ENCODE assay signal across 10 cellular contexts in the genomic region with DNA sequence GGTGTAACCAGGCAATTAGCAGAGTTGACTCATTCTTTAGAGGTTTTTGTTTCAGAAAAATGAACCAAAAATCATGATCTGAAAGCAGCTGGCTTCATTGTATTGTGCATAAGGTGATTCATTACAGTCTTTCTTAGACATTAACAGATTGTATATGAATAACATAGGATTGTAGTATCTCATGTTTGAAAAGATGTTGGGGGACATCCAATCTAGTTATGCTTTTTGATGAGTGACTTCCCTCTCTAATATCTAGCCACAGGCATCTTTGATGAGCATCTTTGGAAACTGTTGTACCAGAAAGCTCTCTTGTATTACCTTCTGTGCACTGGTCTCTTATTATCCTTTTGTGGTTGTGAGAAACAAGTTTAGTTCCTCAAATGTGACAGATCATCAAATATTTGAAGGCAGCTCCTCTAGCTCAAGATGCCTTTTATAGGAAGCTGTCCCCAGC. TPM values are rescaled to one million over a fixed set of nuclear protein-coding genes. Genes with fewer than 3 reads are reported as not detected.
DNase-seq lines count a peak whose midpoint lies in the region; ATAC-seq and TF ChIP-seq lines count a peak whose summit lies in the region.
"Had no signal": no experiment of that assay in that cellular context is flagged by ENCODE, and none has a peak within 500 bp of the region (broad histone marks: within the 10 kb centered on the region; RNA-seq: fewer than 3 reads in every experiment).

No MANE protein-coding gene starts in this region.

- no peak overlapping the region for H3K4me3 ChIP-seq in mesenchymal stem cell (ENCODE audit: insufficient read depth in 1 of 2, low read depth in 1 of 2, low read length in 2 of 2)

- no peak overlapping the region for H4K91ac ChIP-seq in mesenchymal stem cell (ENCODE audit: low read length)

- no peak for DNase-seq in activated naive CD4-positive, alpha-beta T cell treated with anti-CD3 and anti-CD28 coated beads, Interleukin-2, amount 50 U/mL, for 72 hours (ENCODE audit: low spot score in 2 of 2)
- no peak for DNase-seq in activated naive CD4-positive, alpha-beta T cell treated with anti-CD3 and anti-CD28 coated beads, Interleukin-2, amount 50 U/mL, for 16 hours
- DNase-seq in SKM-1 (lab: John Stamatoyannopoulos, UW; ENCODE audit: unreplicated experiment): peak; percentile 18
- no peak for DNase-seq in mesothelial cell of epicardium (ENCODE audit: low spot score in 2 of 2, unreplicated experiment in 2 of 2)
- no peak for DNase-seq in mesenchymal stem cell
- DNase-seq in T-helper 9 cell: no peak
- DNase-seq: NCI-H1417, T1000 had no signal

- H2BK12ac ChIP-seq in mesenchymal stem cell (ENCODE audit: low read length in 2 of 2): no peak overlapping the region

- no peak overlapping the region for H2AK5ac ChIP-seq in mesenchymal stem cell (ENCODE audit: low read length, severe bottlenecking)

- H2BK120ac ChIP-seq in mesenchymal stem cell (ENCODE audit: low read depth, low read length): no peak overlapping the region

- H2BK5ac ChIP-seq in mesenchymal stem cell (ENCODE audit: low read depth, low read length, poor library complexity, severe bottlenecking): no peak overlapping the region

- H3K4ac ChIP-seq in mesenchymal stem cell (ENCODE audit: low read depth in 1 of 2, low read length in 2 of 2): no peak overlapping the region

- no peak overlapping the region for H3K9ac ChIP-seq in mesenchymal stem cell (ENCODE audit: low read length)

- H3K4me1 Mint-ChIP-seq in mesothelial cell of epicardium: no peaks in the 10 kb centered on the region

- no peak overlapping the region for H3K23ac ChIP-seq in mesenchymal stem cell (ENCODE audit: low read length in 2 of 2)

- H3K18ac ChIP-seq in mesenchymal stem cell (ENCODE audit: low read depth in 1 of 2, low read length in 2 of 2): no peak overlapping the region

- H3K27me3 ChIP-seq in mesenchymal stem cell (ENCODE audit: control insufficient read depth in 1 of 2, insufficient read depth in 1 of 2, low read length in 2 of 2): peaks cover 0 to 14% of the 10 kb centered on the region in 2 experiments

- H3K9me3 ChIP-seq in mesenchymal stem cell (ENCODE audit: control insufficient read depth, low read length): no peaks in the 10 kb centered on the region

- H3K27me3 Mint-ChIP-seq in mesothelial cell of epicardium (ENCODE audit: low read depth): no peaks in the 10 kb centered on the region

- no peak overlapping the region for H3K4me2 ChIP-seq in mesenchymal stem cell (ENCODE audit: low read length, poor library complexity, severe bottlenecking)

- H3K79me1 ChIP-seq in mesenchymal stem cell (replicated peaks; ENCODE audit: low read length, poor library complexity, severe bottlenecking): no peaks in the 10 kb centered on the region

- peak overlapping the region in 1 of 2 donors; percentile 5 for H3K27ac Mint-ChIP-seq in activated naive CD4-positive, alpha-beta T cell treated with anti-CD3 and anti-CD28 coated beads, Interleukin-2, amount 50 U/mL, for 72 hours
- H3K27ac Mint-ChIP-seq in mesothelial cell of epicardium: no peak overlapping the region

- H3K27ac ChIP-seq in mesenchymal stem cell (ENCODE audit: low read length, poor library complexity, severe bottlenecking): no peak overlapping the region

- no peak overlapping the region for H3K4me3 Mint-ChIP-seq in mesothelial cell of epicardium

- H2AFZ ChIP-seq in mesenchymal stem cell (ENCODE audit: low read depth, low read length): no peak overlapping the region

- no peak overlapping the region for H3K14ac ChIP-seq in mesenchymal stem cell (ENCODE audit: low read length in 2 of 2)

- TF ChIP-seq CTCF in mesothelial cell of epicardium (IDR thresholded peaks at IDR 0.05; ENCODE audit: unreplicated experiment): no peak

- H2BK15ac ChIP-seq in mesenchymal stem cell (ENCODE audit: low read depth, poor library complexity, severe bottlenecking): no peak overlapping the region

- H3K36me3 Mint-ChIP-seq in activated naive CD4-positive, alpha-beta T cell treated with anti-CD3 and anti-CD28 coated beads, Interleukin-2, amount 50 U/mL, for 72 hours: no peaks in the 10 kb centered on the region
- H3K36me3 Mint-ChIP-seq in mesothelial cell of epicardium: no peaks in the 10 kb centered on the region

- ATAC-seq in activated naive CD4-positive, alpha-beta T cell treated with anti-CD3 and anti-CD28 coated beads, Interleukin-2, amount 50 U/mL, for 72 hours: peak; percentile 33 to 98
- peak; percentile 64 for ATAC-seq in HG02973 (IDR thresholded peaks at IDR 0.05; ENCODE audit: unreplicated experiment)
- no peak for ATAC-seq in GM21786 (IDR thresholded peaks at IDR 0.05; ENCODE audit: unreplicated experiment)

- H3K36me3 ChIP-seq in mesenchymal stem cell (ENCODE audit: control insufficient read depth in 1 of 2, insufficient read depth in 2 of 2, low read depth in 1 of 2, low read length in 2 of 2): no peaks in the 10 kb centered on the region

- H3K4me1 ChIP-seq in mesenchymal stem cell (ENCODE audit: control insufficient read depth, insufficient read depth, low read depth, low read length): no peaks in the 10 kb centered on the region

- no peak overlapping the region for H4K8ac ChIP-seq in mesenchymal stem cell (ENCODE audit: low read length)

- no peaks in the 10 kb centered on the region for H3K9me3 Mint-ChIP-seq in activated naive CD4-positive, alpha-beta T cell treated with anti-CD3 and anti-CD28 coated beads, Interleukin-2, amount 50 U/mL, for 72 hours
- peaks cover 3% of the 10 kb centered on the region for H3K9me3 Mint-ChIP-seq in mesothelial cell of epicardium

RNA-seq across cellular contexts. Expression of a gene that starts 8.3 kb away (rescaled TPM):
- 10 to 100 TPM; 13.6 to 31.6 TPM for total RNA-seq in activated naive CD4-positive, alpha-beta T cell treated with anti-CD3 and anti-CD28 coated beads, Interleukin-2, amount 50 U/mL, for 72 hours
- 13.8 to 15.0 TPM (median 14.6 TPM) in 3 replicates for total RNA-seq in mesothelial cell of epicardium
- polyA plus RNA-seq in mesenchymal stem cell (2013, experiment 1 of 2): 1.1 TPM
- 1.0 TPM for polyA plus RNA-seq in mesenchymal stem cell (2013, experiment 2 of 2)
